8 cellular contexts compared by ENCODE assay signal in the genomic region with DNA sequence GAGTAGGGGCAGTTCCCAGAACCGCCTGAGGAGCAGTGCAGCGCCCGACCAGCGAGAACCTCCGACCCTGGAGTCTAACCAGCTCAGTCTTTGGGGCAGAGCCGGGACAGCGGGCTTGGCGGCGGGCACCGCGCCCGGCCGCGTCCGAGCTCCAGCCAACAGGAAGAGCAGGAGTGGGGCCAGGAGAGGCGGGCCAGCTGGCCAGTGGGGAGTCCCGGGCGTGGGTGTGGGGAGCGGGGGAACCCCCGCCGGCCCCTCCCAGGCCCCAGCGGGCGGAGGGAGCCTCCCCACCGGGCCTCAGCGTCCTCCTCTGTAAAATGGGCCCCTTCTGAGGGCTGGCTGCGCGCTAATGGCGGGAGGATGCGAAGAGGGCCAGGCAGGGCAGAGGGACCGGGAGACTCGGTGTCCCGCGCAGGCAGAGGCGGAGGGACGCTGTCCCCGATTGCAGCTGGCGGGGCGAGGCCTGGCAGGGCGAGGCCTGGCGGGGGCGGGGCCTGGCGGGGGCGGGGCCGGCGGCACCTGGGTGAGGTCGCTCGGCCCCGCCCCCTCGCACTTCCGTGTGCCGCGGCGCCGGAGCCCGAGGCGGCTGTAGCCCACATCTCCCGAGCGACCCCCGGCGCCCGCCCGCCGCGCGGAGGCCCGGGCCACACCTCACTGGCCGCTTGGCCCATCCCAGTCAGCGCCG. TPM values are rescaled to one million over a fixed set of nuclear protein-coding genes. Genes with fewer than 3 reads are reported as not detected.
A peak's percentile ranks its signal among the peaks of the same experiment; 100 is the strongest.
DNase-seq lines count a peak whose midpoint lies in the region; ATAC-seq and TF ChIP-seq lines count a peak whose summit lies in the region.

TSS of gene PRKCD (plus strand) at position 550 of the 685 bp plus-strand sequence. CDS start 17,214 bp downstream, outside the sequence.

- peak within 1 kb of the TSS; percentile 89 for H3K9ac ChIP-seq in mesenchymal stem cell (ENCODE audit: low read length)

- H3K36me3 ChIP-seq in effector memory CD4-positive, alpha-beta T cell (ENCODE audit: control insufficient read depth, insufficient read depth, low read length): no peaks in the 10 kb centered on the region
- peaks cover 0 to 9% of the 10 kb centered on the region in 2 experiments for H3K36me3 ChIP-seq in mesenchymal stem cell (ENCODE audit: control insufficient read depth in 1 of 2, insufficient read depth in 2 of 2, low read depth in 1 of 2, low read length in 2 of 2)

- H3K27ac ChIP-seq in AG04450 (ENCODE audit: low read depth, low read length) (no peak within 1 kb of the TSS), mesenchymal stem cell (ENCODE audit: low read length, poor library complexity, severe bottlenecking) (no peak within 1 kb of the TSS)
- H3K27ac ChIP-seq in effector memory CD4-positive, alpha-beta T cell (ENCODE audit: insufficient read depth, low read length, poor library complexity, severe bottlenecking): peak within 1 kb of the TSS; percentile 71

- H3K4me1 ChIP-seq in effector memory CD4-positive, alpha-beta T cell (ENCODE audit: control insufficient read depth, insufficient read depth, low read length, poor library complexity, severe bottlenecking): peaks cover 19% of the 10 kb centered on the region
- H3K4me1 ChIP-seq in mesenchymal stem cell (ENCODE audit: control insufficient read depth, insufficient read depth, low read depth, low read length): peaks cover 29% of the 10 kb centered on the region

- H2BK5ac ChIP-seq in mesenchymal stem cell (ENCODE audit: low read depth, low read length, poor library complexity, severe bottlenecking): peak within 1 kb of the TSS; percentile 33

- under 1% methylated on average over 40 of the region's 69 CpGs for WGBS in mesenchymal stem cell

- peak within 1 kb of the TSS; percentile 87 for H2AFZ ChIP-seq in mesenchymal stem cell (ENCODE audit: low read depth, low read length)

- CTCF ChIA-PET in AG04450 (lab: Charles Lee): interaction anchor here (0.9 to 1.7 kb wide), 6 partner anchors 19 to 51 kb away, joined by 3 to 9 read pairs (median 4); no protein-coding TSS in a partner anchor

- H2AK5ac ChIP-seq in mesenchymal stem cell (ENCODE audit: low read length, severe bottlenecking): no peak within 1 kb of the TSS

- peak; percentile 41 for TF ChIP-seq CTCF in AG04450 (IDR thresholded peaks at IDR 0.05; ENCODE audit: low read depth, low read length)

- peak within 1 kb of the TSS; percentile 70 for H4K91ac ChIP-seq in mesenchymal stem cell (ENCODE audit: low read length)

- DNase-seq in AG04450 (ENCODE audit: low read depth, low spot score) (peak; percentile 39), NCI-H510A treated with DMSO at 0.1 percent for 48 hours (lab: John Stamatoyannopoulos, UW) (peak; percentile 36), mesenchymal stem cell (peak; percentile 79)
- peak; percentile 39 to 76 for DNase-seq in activated CD8-positive, alpha-beta memory T cell treated with anti-CD3 and anti-CD28 coated beads for 1 hour (ENCODE audit: extremely low read depth in 1 of 2, low read depth in 1 of 2)
- DNase-seq in effector memory CD4-positive, alpha-beta T cell: peak; percentile 73 to 74 (median 73)
- DNase-seq in stimulated activated CD8-positive, alpha-beta memory T cell treated with anti-CD3 and anti-CD28 coated beads, Interleukin-12 subunit alpha, Interleukin-12 subunit beta, amount 100 ng/mL, for 24 hours (ENCODE audit: extremely low read depth): peak; percentile 52

- peak within 1 kb of the TSS; percentile 62 to 94 for H3K14ac ChIP-seq in mesenchymal stem cell (ENCODE audit: low read length in 2 of 2)

- peak within 1 kb of the TSS; percentile 76 for H2BK120ac ChIP-seq in mesenchymal stem cell (ENCODE audit: low read depth, low read length)

- H4K8ac ChIP-seq in mesenchymal stem cell (ENCODE audit: low read length): peak within 1 kb of the TSS; percentile 74

- peak within 1 kb of the TSS; percentile 79 for H3K4me3 ChIP-seq in AG04450 (ENCODE audit: low read depth, low read length)
- H3K4me3 ChIP-seq in effector memory CD4-positive, alpha-beta T cell (ENCODE audit: insufficient read depth, low read depth, low read length, poor library complexity, severe bottlenecking): peak within 1 kb of the TSS; percentile 89
- H3K4me3 ChIP-seq in mesenchymal stem cell (ENCODE audit: insufficient read depth in 1 of 2, low read depth in 1 of 2, low read length in 2 of 2): peak within 1 kb of the TSS; percentile 85 to 88

- H3K4me2 ChIP-seq in mesenchymal stem cell (ENCODE audit: low read length, poor library complexity, severe bottlenecking): peak within 1 kb of the TSS; percentile 90

- peak within 1 kb of the TSS; percentile 62 for H2BK15ac ChIP-seq in mesenchymal stem cell (ENCODE audit: low read depth, poor library complexity, severe bottlenecking)

- H3K27me3 ChIP-seq in AG04450 (ENCODE audit: control insufficient read depth, insufficient read depth, low read length) (peaks cover 20% of the 10 kb centered on the region), mesenchymal stem cell (ENCODE audit: control insufficient read depth in 1 of 2, insufficient read depth in 1 of 2, low read length in 2 of 2) (peaks cover 17 to 25% of the 10 kb centered on the region in 2 experiments)
- peaks cover 3% of the 10 kb centered on the region for H3K27me3 ChIP-seq in effector memory CD4-positive, alpha-beta T cell (replicated peaks; ENCODE audit: control insufficient read depth, insufficient read depth, low read length, poor library complexity, severe bottlenecking)

- H3K18ac ChIP-seq in mesenchymal stem cell (ENCODE audit: low read depth in 1 of 2, low read length in 2 of 2): peak within 1 kb of the TSS; percentile 82 to 98

- H3K4ac ChIP-seq in mesenchymal stem cell (ENCODE audit: low read depth in 1 of 2, low read length in 2 of 2): peak within 1 kb of the TSS; percentile 24 to 82

- H3K79me1 ChIP-seq in mesenchymal stem cell (replicated peaks; ENCODE audit: low read length, poor library complexity, severe bottlenecking): peaks cover 10% of the 10 kb centered on the region

- POLR2A ChIA-PET in AG04450 (lab: Yijun Ruan, JAX): no interaction called here

- H3K23ac ChIP-seq in mesenchymal stem cell (ENCODE audit: low read length in 2 of 2): peak within 1 kb of the TSS in 1 of 2 experiments; percentile 94

- peak; percentile 55 for ATAC-seq in GM18517 (IDR thresholded peaks at IDR 0.05; ENCODE audit: unreplicated experiment)
- peak; percentile 55 for ATAC-seq in HG03064 (IDR thresholded peaks at IDR 0.05; ENCODE audit: low read depth, unreplicated experiment)

- H3K9me3 ChIP-seq in AG04450 (ENCODE audit: control insufficient read depth, insufficient read depth, low read length) (no peaks in the 10 kb centered on the region; the same call in 1 of the 2 replicates), mesenchymal stem cell (ENCODE audit: control insufficient read depth, low read length) (no peaks in the 10 kb centered on the region)
- H3K9me3 ChIP-seq in effector memory CD4-positive, alpha-beta T cell (ENCODE audit: control insufficient read depth, low read length): no peaks in the 10 kb centered on the region

- H2BK12ac ChIP-seq in mesenchymal stem cell (ENCODE audit: low read length in 2 of 2): peak within 1 kb of the TSS in 1 of 2 experiments; percentile 84

RNA-seq across cellular contexts. Expression of gene PRKCD, which starts in this region (rescaled TPM):
- polyA plus RNA-seq in AG04450 (2011; rRNA removed): 13.6 and 13.7 TPM in 2 replicates
- polyA minus RNA-seq in AG04450 (2011; rRNA and poly(A)+ RNA removed): 18.7 and 19.7 TPM in 2 replicates
- polyA plus RNA-seq in mesenchymal stem cell (2013, experiment 1 of 2): 16.8 TPM
- polyA plus RNA-seq in mesenchymal stem cell (2013, experiment 2 of 2): 15.8 TPM
